Comparison of ENCODE assay signal across 15 cellular contexts in genomic region chr6:154462425-154462824, GRCh38. TPM values are rescaled to one million over a fixed set of nuclear protein-coding genes. Genes with fewer than 3 reads are reported as not detected.
DNase-seq lines count a peak whose midpoint lies in the region; ATAC-seq and TF ChIP-seq lines count a peak whose summit lies in the region.
"Had no signal": no experiment of that assay in that cellular context is flagged by ENCODE, and none has a peak within 500 bp of the region (broad histone marks: within the 10 kb centered on the region; RNA-seq: fewer than 3 reads in every experiment).

No MANE protein-coding gene starts in this region.

- DNase-seq in NCI-H748 (lab: John Stamatoyannopoulos, UW; ENCODE audit: unreplicated experiment) (peak; percentile 27), NCI-H748 treated with DMSO at 0.1 percent for 48 hours (lab: John Stamatoyannopoulos, UW) (no peak), IMR-90 (no peak), T-helper 17 cell (no peak), type B pancreatic cell (ENCODE audit: extremely low spot score, unreplicated experiment) (no peak), dorsolateral prefrontal cortex (no peak), NOMO-1 treated with DMSO at 0.1 percent for 48 hours (lab: John Stamatoyannopoulos, UW; ENCODE audit: unreplicated experiment) (no peak)
- DNase-seq: DMS79, GF-D8, KG1, MM.1S, NCI-H1930, NCI-H446 treated with DMSO at 0.1 percent for 48 hours had no signal

- in situ Hi-C loops in IMR-90 (cut with MboI; ENCODE audit: low sequenced_read_pairs) = no loop called here

- H3K9me3 Mint-ChIP-seq in type B pancreatic cell = no peaks in the 10 kb centered on the region

- H2BK20ac ChIP-seq in IMR-90 (ENCODE audit: low read depth, low read length) = no peak overlapping the region

- no peak overlapping the region for H3K4ac ChIP-seq in IMR-90 (ENCODE audit: low read depth, low read length)

- H3K27me3 Mint-ChIP-seq in T-helper 17 cell = peaks cover 38% of the 10 kb centered on the region
- H3K27me3 Mint-ChIP-seq in type B pancreatic cell = no peaks in the 10 kb centered on the region

- H3K27ac ChIP-seq in IMR-90 (ENCODE audit: insufficient read depth, low read length) (no peak overlapping the region), dorsolateral prefrontal cortex (peak overlapping the region in 1 of 59 donors; percentile 17)
- H3K27ac ChIP-seq: HL-60 had no signal

- no peak overlapping the region for H3K4me3 ChIP-seq in IMR-90 (ENCODE audit: insufficient read depth, low read depth, low read length)
- no peak overlapping the region for H3K4me3 ChIP-seq in dorsolateral prefrontal cortex

- no peak overlapping the region for H2AK5ac ChIP-seq in IMR-90 (ENCODE audit: low read depth, low read length)

- no peak overlapping the region for H3K18ac ChIP-seq in IMR-90 (ENCODE audit: low read depth, low read length)

- H3K4me1 Mint-ChIP-seq in T-helper 17 cell = peaks cover 6% of the 10 kb centered on the region
- H3K4me1 Mint-ChIP-seq in type B pancreatic cell (ENCODE audit: unreplicated experiment) = peaks cover 56% of the 10 kb centered on the region

- H3K4me2 ChIP-seq in IMR-90 (ENCODE audit: low read depth, low read length) = no peak overlapping the region

- H4K5ac ChIP-seq in IMR-90 (ENCODE audit: low read depth, low read length) = no peak overlapping the region

- peaks cover 5% of the 10 kb centered on the region; the same call in 1 of the 2 replicates for H4K20me1 ChIP-seq in IMR-90 (ENCODE audit: insufficient read depth, low read length)

- peaks cover 9% of the 10 kb centered on the region; the same call in 1 of the 2 replicates for H3K9me1 ChIP-seq in IMR-90 (ENCODE audit: insufficient read depth, low read length)

- no peak overlapping the region for H4K8ac ChIP-seq in IMR-90 (ENCODE audit: low read depth in 2 of 2, low read length in 2 of 2)

- H3K9ac ChIP-seq in IMR-90 (ENCODE audit: low read depth, low read length) = no peak overlapping the region

- dilution Hi-C loops in IMR-90 (cut with HindIII; ENCODE audit: low sequenced_read_pairs, unreplicated experiment) = no loop called here

- POLR2A ChIA-PET in IMR-90 (lab: Charles Lee; ENCODE audit: unreplicated experiment) = no interaction called here

- ATAC-seq in IMR-90 (ENCODE audit: low read depth) (no peak), T-helper 17 cell (no peak)

- H3K14ac ChIP-seq in IMR-90 (replicated peaks; ENCODE audit: low read depth, low read length) = no peak overlapping the region

- no TSS peak for BruUV-seq in IMR-90 (replicated peaks; lab: Mats Ljungman, UMichigan)

- no peak overlapping the region for H2BK15ac ChIP-seq in IMR-90 (ENCODE audit: low read depth, low read length)

- H4K91ac ChIP-seq in IMR-90 (ENCODE audit: insufficient read depth, low read depth, low read length) = no peak overlapping the region

- no peak overlapping the region for H3K23ac ChIP-seq in IMR-90 (ENCODE audit: low read depth, low read length)

- TF ChIP-seq RAD21 in IMR-90 (IDR thresholded peaks at IDR 0.05; ENCODE audit: low read length) = no peak

- H2BK5ac ChIP-seq in IMR-90 (ENCODE audit: low read depth, low read length, poor library complexity, severe bottlenecking) = no peak overlapping the region

- CTCF ChIA-PET in IMR-90 (lab: Yijun Ruan, JAX) = no interaction called here

- TF ChIP-seq POLR2A in IMR-90 (IDR thresholded peaks at IDR 0.05; ENCODE audit: low read depth, low read length) = no peak

- no peak for TF ChIP-seq CTCF in IMR-90 (conservative IDR thresholded peaks at IDR 0.05; ENCODE audit: low read depth, low read length)
- no peak for TF ChIP-seq CTCF in type B pancreatic cell (conservative IDR thresholded peaks at IDR 0.05)
- no peak for TF ChIP-seq CTCF in dorsolateral prefrontal cortex (IDR thresholded peaks at IDR 0.05 in 54 of 56, conservative IDR thresholded peaks at IDR 0.05 in 2 of 56; ENCODE audit: low read depth in 1 of 56, partially characterized antibody in 56 of 56)

- H3K4me3 Mint-ChIP-seq in T-helper 17 cell (peak overlapping the region; percentile 12), type B pancreatic cell (peak overlapping the region; percentile 19)

- H3K4me1 ChIP-seq in IMR-90 (ENCODE audit: control insufficient read depth, insufficient read depth, low read length) = peaks cover 9% of the 10 kb centered on the region

- no peak overlapping the region for H3K56ac ChIP-seq in IMR-90 (ENCODE audit: extremely low read depth, insufficient read depth, low read length)

- peaks cover 25 to 65% of the 10 kb centered on the region in 2 experiments for H3K79me1 ChIP-seq in IMR-90 (ENCODE audit: low read depth in 1 of 2, low read length in 2 of 2)

- H2AK9ac ChIP-seq in IMR-90 (replicated peaks; ENCODE audit: low read depth, low read length, poor library complexity) = peak overlapping the region; percentile 47

- no peaks in the 10 kb centered on the region for H3K9me3 ChIP-seq in IMR-90 (ENCODE audit: control insufficient read depth, insufficient read depth, low read length)
- H3K9me3 ChIP-seq in T-helper 17 cell (ENCODE audit: control insufficient read depth, low read length, poor library complexity, severe bottlenecking) = no peaks in the 10 kb centered on the region

- H3K36me3 Mint-ChIP-seq in T-helper 17 cell (ENCODE audit: low read depth) = no peaks in the 10 kb centered on the region
- peaks cover 10% of the 10 kb centered on the region for H3K36me3 Mint-ChIP-seq in type B pancreatic cell

- H3K27ac Mint-ChIP-seq in T-helper 17 cell (no peak overlapping the region), type B pancreatic cell (peak overlapping the region; percentile 47)

- 82% methylated on average over 5 of the region's 5 CpGs; no CpG with 5 or more reads in 1 of the 2 experiments for WGBS in IMR-90 (ENCODE audit: extremely low coverage in 2 of 2, insufficient read length in 1 of 2), 2 experiments

- intact Hi-C loops in IMR-90 (cut with micrococcal nuclease) = no loop called here
- intact Hi-C loops in dorsolateral prefrontal cortex (cut with DNase I) = no loop called here

- no peak overlapping the region for H2AFZ ChIP-seq in IMR-90 (replicated peaks; ENCODE audit: low read length, poor library complexity)

- no peaks in the 10 kb centered on the region for H3K36me3 ChIP-seq in IMR-90 (ENCODE audit: control insufficient read depth, insufficient read depth, low read length)

- H2BK120ac ChIP-seq in IMR-90 (ENCODE audit: low read depth, low read length) = no peak overlapping the region

- H3K27me3 ChIP-seq in IMR-90 (ENCODE audit: control insufficient read depth, insufficient read depth, low read length) = no peaks in the 10 kb centered on the region
- H3K27me3 ChIP-seq in dorsolateral prefrontal cortex = no peaks in the 10 kb centered on the region

TF ChIP-seq in IMR-90, 13 proteins besides CTCF, POLR2A, EP300 and RAD21:
- no peak for TF ChIP-seq RFX5 (IDR thresholded peaks at IDR 0.05; ENCODE audit: low read depth, low read length)
- TF ChIP-seq FOS (IDR thresholded peaks at IDR 0.05; ENCODE audit: low read depth, low read length) = no peak
- no peak for TF ChIP-seq CEBPB (IDR thresholded peaks at IDR 0.05; ENCODE audit: low read depth, low read length)
- no peak for TF ChIP-seq RCOR1 (IDR thresholded peaks at IDR 0.05; ENCODE audit: insufficient replicate concordance, low read length)
- TF ChIP-seq MAFK (IDR thresholded peaks at IDR 0.05; ENCODE audit: low read depth, low read length) = no peak
- TF ChIP-seq MAZ (IDR thresholded peaks at IDR 0.05; ENCODE audit: borderline replicate concordance, low read depth, low read length) = no peak
- no peak for TF ChIP-seq BHLHE40 (IDR thresholded peaks at IDR 0.05; ENCODE audit: low read depth, low read length)
- TF ChIP-seq USF2 (IDR thresholded peaks at IDR 0.05; ENCODE audit: low read depth, low read length) = no peak
- no peak for TF ChIP-seq NFE2L2 (IDR thresholded peaks at IDR 0.05; ENCODE audit: low read depth, low read length)
- TF ChIP-seq, protein P1, sequence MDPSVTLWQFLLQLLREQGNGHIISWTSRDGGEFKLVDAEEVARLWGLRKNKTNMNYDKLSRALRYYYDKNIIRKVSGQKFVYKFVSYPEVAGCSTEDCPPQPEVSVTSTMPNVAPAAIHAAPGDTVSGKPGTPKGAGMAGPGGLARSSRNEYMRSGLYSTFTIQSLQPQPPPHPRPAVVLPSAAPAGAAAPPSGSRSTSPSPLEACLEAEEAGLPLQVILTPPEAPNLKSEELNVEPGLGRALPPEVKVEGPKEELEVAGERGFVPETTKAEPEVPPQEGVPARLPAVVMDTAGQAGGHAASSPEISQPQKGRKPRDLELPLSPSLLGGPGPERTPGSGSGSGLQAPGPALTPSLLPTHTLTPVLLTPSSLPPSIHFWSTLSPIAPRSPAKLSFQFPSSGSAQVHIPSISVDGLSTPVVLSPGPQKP (IDR thresholded peaks at IDR 0.05; ENCODE audit: borderline replicate concordance, low read depth, low read length) = no peak
- no peak for TF ChIP-seq SMC3 (IDR thresholded peaks at IDR 0.05; ENCODE audit: low read depth, low read length)
- TF ChIP-seq MXI1 (IDR thresholded peaks at IDR 0.05; ENCODE audit: borderline replicate concordance, low read depth, low read length) = no peak

RNA-seq across cellular contexts. Expression of gene CNKSR3, which starts 48.1 kb away (rescaled TPM):
- total RNA-seq in IMR-90 (2012; rRNA removed) (15.0 and 15.8 TPM in 2 replicates), T-helper 17 cell (not detected), type B pancreatic cell (ENCODE audit: low replicate concordance) (18.4 and 31.0 TPM in 2 replicates), dorsolateral prefrontal cortex (10 to 100 TPM in 102 of 120 experiments, 1 to 10 TPM in 18; 7.3 to 35.6 (median 15.0) TPM)
- polyA plus RNA-seq in IMR-90 (2012; rRNA removed) = 6.2 and 6.7 TPM in 2 replicates
- polyA plus RNA-seq in IMR-90 (2012; cell fraction: cytosol; rRNA removed) = 2.9 and 3.3 TPM in 2 replicates
- polyA plus RNA-seq in IMR-90 (2012; cell fraction: nucleus; rRNA removed; ENCODE audit: low replicate concordance) = 2.8 and 6.6 TPM in 2 replicates
- total RNA-seq: T-helper 1 cell treated with Interleukin-12 subunit alpha and Interleukin-12 subunit beta and Interleukin-4 antibody, amounts not matched to agents 30 ng/mL and 1 ng/mL, for 36 hours had no signal

Comparison
In these comparisons a context has a peak if more than half of its experiments do, and no peak if none do; other contexts are left out.
1. RNA of gene CNKSR3, which starts 48.1 kb away (total RNA-seq): 18.4 to 31.0 TPM in type B pancreatic cell, 15.0 to 15.8 TPM in IMR-90 and 7.3 to 35.6 TPM in dorsolateral prefrontal cortex; not detected in T-helper 17 cell; every median in the first group is over 4 times any median in the second.